1 cellular context compared by ENCODE assay signal in genomic region chr6:130140084-130140483, GRCh38.
TF ChIP-seq lines count a peak whose summit lies in the region.

No MANE protein-coding gene starts in this region.

TF ChIP-seq in K562, 482 proteins besides CTCF, POLR2A, EP300 and RAD21:
- no peak for TF ChIP-seq ADNP (tag; IDR thresholded peaks at IDR 0.05)
- TF ChIP-seq MYNN (IDR thresholded peaks at IDR 0.05): no peak
- TF ChIP-seq MYNN (CRISPR knock-in tag; IDR thresholded peaks at IDR 0.05): no peak
- TF ChIP-seq, protein P1, sequence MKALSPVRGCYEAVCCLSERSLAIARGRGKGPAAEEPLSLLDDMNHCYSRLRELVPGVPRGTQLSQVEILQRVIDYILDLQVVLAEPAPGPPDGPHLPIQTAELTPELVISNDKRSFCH (CRISPR knock-in tag; IDR thresholded peaks at IDR 0.05): no peak
- TF ChIP-seq, protein P1 (tag; IDR thresholded peaks at IDR 0.05): no peak
- TF ChIP-seq TRIM24 (IDR thresholded peaks at IDR 0.05): peak in 1 of 2 experiments; percentile 57; a peak in 2 of 4 replicates
- no peak for TF ChIP-seq ATF7 (IDR thresholded peaks at IDR 0.05)
- 0 out of 2 replicates have a peak, but pooled peaks have one; percentile 14 for TF ChIP-seq ATF3 (IDR thresholded peaks at IDR 0.05)
- TF ChIP-seq ATF3 (CRISPR knock-in tag; conservative IDR thresholded peaks at IDR 0.05): no peak
- TF ChIP-seq ATF4 (CRISPR knock-in tag; IDR thresholded peaks at IDR 0.05): no peak
- peak; percentile 6; the same call in 1 of the 2 replicates for TF ChIP-seq MAFK (IDR thresholded peaks at IDR 0.05; ENCODE audit: low read length)
- TF ChIP-seq, protein P2, sequence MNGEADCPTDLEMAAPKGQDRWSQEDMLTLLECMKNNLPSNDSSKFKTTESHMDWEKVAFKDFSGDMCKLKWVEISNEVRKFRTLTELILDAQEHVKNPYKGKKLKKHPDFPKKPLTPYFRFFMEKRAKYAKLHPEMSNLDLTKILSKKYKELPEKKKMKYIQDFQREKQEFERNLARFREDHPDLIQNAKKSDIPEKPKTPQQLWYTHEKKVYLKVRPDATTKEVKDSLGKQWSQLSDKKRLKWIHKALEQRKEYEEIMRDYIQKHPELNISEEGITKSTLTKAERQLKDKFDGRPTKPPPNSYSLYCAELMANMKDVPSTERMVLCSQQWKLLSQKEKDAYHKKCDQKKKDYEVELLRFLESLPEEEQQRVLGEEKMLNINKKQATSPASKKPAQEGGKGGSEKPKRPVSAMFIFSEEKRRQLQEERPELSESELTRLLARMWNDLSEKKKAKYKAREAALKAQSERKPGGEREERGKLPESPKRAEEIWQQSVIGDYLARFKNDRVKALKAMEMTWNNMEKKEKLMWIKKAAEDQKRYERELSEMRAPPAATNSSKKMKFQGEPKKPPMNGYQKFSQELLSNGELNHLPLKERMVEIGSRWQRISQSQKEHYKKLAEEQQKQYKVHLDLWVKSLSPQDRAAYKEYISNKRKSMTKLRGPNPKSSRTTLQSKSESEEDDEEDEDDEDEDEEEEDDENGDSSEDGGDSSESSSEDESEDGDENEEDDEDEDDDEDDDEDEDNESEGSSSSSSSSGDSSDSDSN (IDR thresholded peaks at IDR 0.05; ENCODE audit: borderline replicate concordance in 1 of 2, low read depth in 2 of 2, low read length in 2 of 2): no peak
- peak; percentile 73 for TF ChIP-seq NFE2 (IDR thresholded peaks at IDR 0.05; ENCODE audit: low read depth)
- TF ChIP-seq ESRRB (CRISPR knock-in tag; IDR thresholded peaks at IDR 0.05; ENCODE audit: borderline replicate concordance): no peak
- TF ChIP-seq ZNF316 (IDR thresholded peaks at IDR 0.05): 0 out of 2 replicates have a peak, but pooled peaks have one; percentile 2
- TF ChIP-seq MEF2A (IDR thresholded peaks at IDR 0.05; ENCODE audit: control insufficient read depth, low read depth, low read length): peak; percentile 51; the same call in 1 of the 2 replicates
- TF ChIP-seq CEBPG (CRISPR knock-in tag; IDR thresholded peaks at IDR 0.05): no peak
- TF ChIP-seq CEBPG (tag; conservative IDR thresholded peaks at IDR 0.05 in 1 of 2, IDR thresholded peaks at IDR 0.05 in 1 of 2): peak; percentile 69 to 91
- peak; percentile 96 for TF ChIP-seq CEBPB (tag; IDR thresholded peaks at IDR 0.05)
- peak; percentile 25; the same call in 1 of the 2 replicates for TF ChIP-seq IRF9 (tag; IDR thresholded peaks at IDR 0.05)
- peak; percentile 11; the same call in 1 of the 2 replicates for TF ChIP-seq C11orf30 (IDR thresholded peaks at IDR 0.05; ENCODE audit: low read depth)
- no peak for TF ChIP-seq ZNF785 (CRISPR knock-in tag; IDR thresholded peaks at IDR 0.05)
- TF ChIP-seq MEF2D (tag; conservative IDR thresholded peaks at IDR 0.05; ENCODE audit: low read depth): peak; percentile 73; the same call in 1 of the 2 replicates
- peak; percentile 76 for TF ChIP-seq MAFG (tag; conservative IDR thresholded peaks at IDR 0.05)
- no peak for TF ChIP-seq POLR2AphosphoS2 (IDR thresholded peaks at IDR 0.05; ENCODE audit: low read length)
